ENCODE assay signal across 18 cellular contexts in genomic region chr2:1460851-1461418, GRCh38. TPM values are rescaled to one million over a fixed set of nuclear protein-coding genes. Genes with fewer than 3 reads are reported as not detected.
DNase-seq lines count a peak whose midpoint lies in the region; ATAC-seq, FAIRE-seq and TF ChIP-seq lines count a peak whose summit lies in the region.
"Had no signal": no experiment of that assay in that cellular context is flagged by ENCODE, and none has a peak within 500 bp of the region (broad histone marks: within the 10 kb centered on the region; RNA-seq: fewer than 3 reads in every experiment).

No MANE protein-coding gene starts in this region.

- H3K27ac Mint-ChIP-seq in activated CD8-positive, alpha-beta T cell treated with anti-CD3 and anti-CD28 coated beads, Interleukin-2, amount 10 ng/mL, durations not matched to agents 7 days and 5 days: no peak overlapping the region
- no peak overlapping the region for H3K27ac Mint-ChIP-seq in activated CD8-positive, alpha-beta T cell treated with anti-CD3 and anti-CD28 coated beads for 36 hours
- H3K27ac Mint-ChIP-seq in chondrocyte (ENCODE audit: unreplicated experiment) (no peak overlapping the region), nephron progenitor cell (peak overlapping the region; percentile 50)
- H3K27ac Mint-ChIP-seq: CD14-positive monocyte; CD8-positive, alpha-beta T cell; HFFc6 had no signal

- POLR2A ChIA-PET in activated CD8-positive, alpha-beta T cell treated with anti-CD3 and anti-CD28 coated beads, Interleukin-2, amount 10 ng/mL, durations not matched to agents 7 days and 5 days (lab: Charles Lee): no interaction called here
- POLR2A ChIA-PET in activated CD8-positive, alpha-beta T cell treated with anti-CD3 and anti-CD28 coated beads for 36 hours (lab: Charles Lee): no interaction called here

- peak; percentile 9 for DNase-seq in activated CD8-positive, alpha-beta T cell treated with anti-CD3 and anti-CD28 coated beads, Interleukin-2, amount 10 ng/mL, durations not matched to agents 7 days and 5 days
- DNase-seq in activated CD8-positive, alpha-beta T cell treated with anti-CD3 and anti-CD28 coated beads for 36 hours: no peak
- DNase-seq in chondrocyte (ENCODE audit: low spot score) (peak; percentile 55), nephron progenitor cell (no peak), D721Med (ENCODE audit: insufficient read length, low spot score) (no peak), GM12891 (ENCODE audit: insufficient read length, low spot score) (no peak)
- DNase-seq: CD8-positive, alpha-beta T cell; DMS 273 treated with DMSO at 0.1 percent for 48 hours; GOT3; HCEC 1CT; HFFc6; KG1 had no signal

- peaks cover 9% of the 10 kb centered on the region for H3K27me3 Mint-ChIP-seq in activated CD8-positive, alpha-beta T cell treated with anti-CD3 and anti-CD28 coated beads, Interleukin-2, amount 10 ng/mL, durations not matched to agents 7 days and 5 days (ENCODE audit: low read depth)
- peaks cover 2% of the 10 kb centered on the region for H3K27me3 Mint-ChIP-seq in activated CD8-positive, alpha-beta T cell treated with anti-CD3 and anti-CD28 coated beads for 36 hours
- peaks cover 15% of the 10 kb centered on the region for H3K27me3 Mint-ChIP-seq in chondrocyte (ENCODE audit: low read depth)
- peaks cover 18% of the 10 kb centered on the region for H3K27me3 Mint-ChIP-seq in nephron progenitor cell (ENCODE audit: low read depth, poor library complexity)

- no peak overlapping the region for H3K4me3 Mint-ChIP-seq in activated CD8-positive, alpha-beta T cell treated with anti-CD3 and anti-CD28 coated beads, Interleukin-2, amount 10 ng/mL, durations not matched to agents 7 days and 5 days
- no peak overlapping the region for H3K4me3 Mint-ChIP-seq in activated CD8-positive, alpha-beta T cell treated with anti-CD3 and anti-CD28 coated beads for 36 hours
- no peak overlapping the region for H3K4me3 Mint-ChIP-seq in chondrocyte (ENCODE audit: unreplicated experiment)
- H3K4me3 Mint-ChIP-seq in nephron progenitor cell: no peak overlapping the region
- H3K4me3 Mint-ChIP-seq: CD14-positive monocyte; CD8-positive, alpha-beta T cell; HFFc6 had no signal

- H3K9me3 Mint-ChIP-seq in activated CD8-positive, alpha-beta T cell treated with anti-CD3 and anti-CD28 coated beads, Interleukin-2, amount 10 ng/mL, durations not matched to agents 7 days and 5 days (ENCODE audit: insufficient read depth): no peaks in the 10 kb centered on the region
- H3K9me3 Mint-ChIP-seq in activated CD8-positive, alpha-beta T cell treated with anti-CD3 and anti-CD28 coated beads for 36 hours: no peaks in the 10 kb centered on the region
- H3K9me3 Mint-ChIP-seq in chondrocyte (ENCODE audit: low read depth): peaks cover 5% of the 10 kb centered on the region
- peaks cover 12% of the 10 kb centered on the region for H3K9me3 Mint-ChIP-seq in nephron progenitor cell
- H3K9me3 Mint-ChIP-seq: CD8-positive, alpha-beta T cell had no signal

- no peaks in the 10 kb centered on the region for H3K4me1 Mint-ChIP-seq in activated CD8-positive, alpha-beta T cell treated with anti-CD3 and anti-CD28 coated beads, Interleukin-2, amount 10 ng/mL, durations not matched to agents 7 days and 5 days (ENCODE audit: low read depth)
- H3K4me1 Mint-ChIP-seq in activated CD8-positive, alpha-beta T cell treated with anti-CD3 and anti-CD28 coated beads for 36 hours (ENCODE audit: low read depth): no peaks in the 10 kb centered on the region
- H3K4me1 Mint-ChIP-seq in chondrocyte (ENCODE audit: low read depth) (no peaks in the 10 kb centered on the region), nephron progenitor cell (peaks cover 5% of the 10 kb centered on the region)
- H3K4me1 Mint-ChIP-seq: CD14-positive monocyte had no signal

- no peaks in the 10 kb centered on the region for H3K36me3 Mint-ChIP-seq in activated CD8-positive, alpha-beta T cell treated with anti-CD3 and anti-CD28 coated beads, Interleukin-2, amount 10 ng/mL, durations not matched to agents 7 days and 5 days (ENCODE audit: low read depth)
- H3K36me3 Mint-ChIP-seq in activated CD8-positive, alpha-beta T cell treated with anti-CD3 and anti-CD28 coated beads for 36 hours (ENCODE audit: low read depth): no peaks in the 10 kb centered on the region
- H3K36me3 Mint-ChIP-seq in chondrocyte (ENCODE audit: low read depth) (no peaks in the 10 kb centered on the region), nephron progenitor cell (ENCODE audit: low read depth) (no peaks in the 10 kb centered on the region)
- H3K36me3 Mint-ChIP-seq: CD14-positive monocyte; CD8-positive, alpha-beta T cell had no signal

- no peak for TF ChIP-seq POLR2A in GM12891 (IDR thresholded peaks at IDR 0.05; ENCODE audit: low read depth, low read length)

- TF ChIP-seq CTCF in activated CD8-positive, alpha-beta T cell treated with anti-CD3 and anti-CD28 coated beads for 36 hours (IDR thresholded peaks at IDR 0.05): no peak
- no peak for TF ChIP-seq CTCF in chondrocyte (IDR thresholded peaks at IDR 0.05)
- no peak for TF ChIP-seq CTCF in nephron progenitor cell (IDR thresholded peaks at IDR 0.05)
- TF ChIP-seq CTCF in D721Med (IDR thresholded peaks at IDR 0.05; ENCODE audit: insufficient read depth, missing control alignments): no peak

- intact Hi-C loops in activated CD8-positive, alpha-beta T cell treated with anti-CD3 and anti-CD28 coated beads for 36 hours (cut with micrococcal nuclease): no loop called here

- FAIRE-seq in D721Med (lab: Jason Lieb, UNC) (no peak), GM12891 (lab: Jason Lieb, UNC) (no peak)
- FAIRE-seq: GM12878 had no signal

- CTCF ChIA-PET in activated CD8-positive, alpha-beta T cell treated with anti-CD3 and anti-CD28 coated beads, Interleukin-2, amount 10 ng/mL, durations not matched to agents 7 days and 5 days (lab: Charles Lee): interaction anchor here (1.5 kb wide), 1 partner anchor 90 kb away, joined by 3 read pairs; no protein-coding TSS in a partner anchor
- CTCF ChIA-PET in activated CD8-positive, alpha-beta T cell treated with anti-CD3 and anti-CD28 coated beads for 36 hours (lab: Charles Lee): interaction anchor here (1.0 kb wide), 1 partner anchor 90 kb away, joined by 3 read pairs; no protein-coding TSS in a partner anchor

- ATAC-seq in activated CD8-positive, alpha-beta T cell treated with anti-CD3 and anti-CD28 coated beads, Interleukin-2, amount 10 ng/mL, durations not matched to agents 7 days and 5 days: no peak
- no peak for ATAC-seq in activated CD8-positive, alpha-beta T cell treated with anti-CD3 and anti-CD28 coated beads for 36 hours
- ATAC-seq in HG02973 (IDR thresholded peaks at IDR 0.05; ENCODE audit: unreplicated experiment): no peak
- ATAC-seq: CD8-positive, alpha-beta T cell; GM12878 had no signal

TF ChIP-seq in GM12891, 5 proteins besides CTCF, POLR2A, EP300 and RAD21:
- no peak for TF ChIP-seq PAX5 (IDR thresholded peaks at IDR 0.05; ENCODE audit: insufficient read depth, low read length, severe bottlenecking)
- no peak for TF ChIP-seq POU2F2 (IDR thresholded peaks at IDR 0.05; ENCODE audit: low read depth, low read length)
- TF ChIP-seq TAF1 (IDR thresholded peaks at IDR 0.05; ENCODE audit: low read depth, low read length): no peak
- no peak for TF ChIP-seq SPI1 (IDR thresholded peaks at IDR 0.05; ENCODE audit: low read depth, low read length)
TF ChIP-seq in GM12891: peak in this region for 0.

RNA-seq across cellular contexts. Expression of gene TPO, which starts 47.7 kb away (rescaled TPM):
- not detected for total RNA-seq in activated CD8-positive, alpha-beta T cell treated with anti-CD3 and anti-CD28 coated beads, Interleukin-2, amount 10 ng/mL, durations not matched to agents 7 days and 5 days
- total RNA-seq in activated CD8-positive, alpha-beta T cell treated with anti-CD3 and anti-CD28 coated beads for 36 hours: not detected
- total RNA-seq in chondrocyte: not detected in 3 replicates
- 0.30 TPM for polyA plus RNA-seq in GM12891 (2012; ENCODE audit: low read depth, missing spikeins)
- total RNA-seq: A673; CD8-positive, alpha-beta T cell; G401; GM12878; HFFc6 had no signal
- polyA plus RNA-seq: BJ, CD14-positive monocyte had no signal

Comparison
In these comparisons a context has a peak if more than half of its experiments do, and no peak if none do; other contexts are left out.
1. DNase-seq: peak in activated CD8-positive, alpha-beta T cell treated with anti-CD3 and anti-CD28 coated beads, Interleukin-2, amount 10 ng/mL, durations not matched to agents 7 days and 5 days (single experiment) and chondrocyte (single experiment); none in activated CD8-positive, alpha-beta T cell treated with anti-CD3 and anti-CD28 coated beads for 36 hours (single experiment), nephron progenitor cell (single experiment), D721Med (single experiment) and GM12891 (single experiment).